In the genomic region with DNA sequence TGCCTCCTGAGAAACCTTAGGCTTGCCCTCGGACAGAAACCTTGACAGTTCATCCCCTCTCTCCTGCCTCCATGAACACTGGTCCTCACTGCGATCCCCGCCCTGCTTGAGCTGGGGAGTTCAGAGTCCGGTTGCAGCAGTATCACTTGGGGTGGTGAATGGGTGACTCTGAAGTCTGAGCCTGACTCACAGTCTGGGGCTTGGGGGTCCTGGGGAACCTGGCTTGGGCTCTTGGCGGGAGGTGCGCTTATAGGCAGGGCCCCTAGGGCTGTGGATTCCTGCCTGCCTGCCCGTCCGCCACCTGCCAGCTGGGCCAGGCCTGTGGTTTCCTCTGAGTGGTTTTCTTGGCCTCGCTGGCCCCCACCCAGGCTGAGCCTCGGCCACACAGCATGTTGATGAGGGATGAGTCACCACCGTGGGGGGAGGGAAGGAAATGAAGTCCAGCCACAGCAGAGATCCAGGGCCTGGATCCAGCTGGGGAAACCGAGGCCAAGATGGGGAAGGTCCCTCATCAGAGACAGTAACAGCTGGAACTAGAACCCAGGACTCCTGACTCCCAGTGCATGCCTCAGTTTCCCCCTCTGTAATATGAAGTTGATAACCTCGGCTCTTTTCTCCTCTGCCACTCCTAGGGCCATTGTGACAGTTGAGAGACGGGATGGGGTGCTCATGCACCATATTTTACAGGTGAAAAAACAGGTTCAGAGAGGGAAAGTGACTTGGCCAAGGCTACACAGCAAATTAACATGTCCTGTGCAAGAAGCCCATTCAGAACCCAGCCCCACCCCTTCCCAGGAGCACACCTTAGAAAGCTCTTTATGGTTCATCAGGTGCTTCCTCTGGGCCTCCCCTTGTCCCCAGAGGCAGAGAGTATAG, we compare ENCODE assay signal across 1 cellular context.
TF ChIP-seq lines count a peak whose summit lies in the region.

No MANE protein-coding gene starts in this region.

TF ChIP-seq in HEK293, 187 proteins besides CTCF, POLR2A, EP300 and RAD21 (continued from another document and continues in another):
- peak; percentile 98 for TF ChIP-seq ZIC2 (tag by site-specific recombination; IDR thresholded peaks at IDR 0.05)
- TF ChIP-seq GLI4 (tag by site-specific recombination; IDR thresholded peaks at IDR 0.05): no peak
- peak; percentile 85 for TF ChIP-seq KLF17 (tag by site-specific recombination; IDR thresholded peaks at IDR 0.05)
- TF ChIP-seq ZNF692 (tag by site-specific recombination; IDR thresholded peaks at IDR 0.05): peak; percentile 76
- TF ChIP-seq ZNF830 (tag by site-specific recombination; IDR thresholded peaks at IDR 0.05; ENCODE audit: low read depth): no peak
- no peak for TF ChIP-seq YY2 (tag by site-specific recombination; IDR thresholded peaks at IDR 0.05)
- TF ChIP-seq YY1 (tag by site-specific recombination; IDR thresholded peaks at IDR 0.05): no peak
- TF ChIP-seq ZNF404 (tag by site-specific recombination; IDR thresholded peaks at IDR 0.05): no peak
- no peak for TF ChIP-seq ZNF558 (tag by site-specific recombination; IDR thresholded peaks at IDR 0.05)
- TF ChIP-seq SCRT2 (tag by site-specific recombination; IDR thresholded peaks at IDR 0.05): peak; percentile 75
- TF ChIP-seq ZNF501 (tag by site-specific recombination; IDR thresholded peaks at IDR 0.05): no peak
- TF ChIP-seq ZSCAN4 (tag by site-specific recombination; IDR thresholded peaks at IDR 0.05): no peak
- no peak for TF ChIP-seq ZNF670 (tag by site-specific recombination; IDR thresholded peaks at IDR 0.05; ENCODE audit: low read depth)
- peak; percentile 61; the same call in 1 of the 2 replicates for TF ChIP-seq ZNF768 (tag by site-specific recombination; IDR thresholded peaks at IDR 0.05)
- TF ChIP-seq INSM2 (tag by site-specific recombination; IDR thresholded peaks at IDR 0.05): no peak
- no peak for TF ChIP-seq ZNF426 (tag by site-specific recombination; IDR thresholded peaks at IDR 0.05)
- no peak for TF ChIP-seq ZNF510 (tag by site-specific recombination; IDR thresholded peaks at IDR 0.05; ENCODE audit: insufficient replicate concordance)
- TF ChIP-seq ZNF548 (tag by site-specific recombination; IDR thresholded peaks at IDR 0.05): no peak
- no peak for TF ChIP-seq ZFP37 (tag by site-specific recombination; IDR thresholded peaks at IDR 0.05)
- TF ChIP-seq, protein P1, sequence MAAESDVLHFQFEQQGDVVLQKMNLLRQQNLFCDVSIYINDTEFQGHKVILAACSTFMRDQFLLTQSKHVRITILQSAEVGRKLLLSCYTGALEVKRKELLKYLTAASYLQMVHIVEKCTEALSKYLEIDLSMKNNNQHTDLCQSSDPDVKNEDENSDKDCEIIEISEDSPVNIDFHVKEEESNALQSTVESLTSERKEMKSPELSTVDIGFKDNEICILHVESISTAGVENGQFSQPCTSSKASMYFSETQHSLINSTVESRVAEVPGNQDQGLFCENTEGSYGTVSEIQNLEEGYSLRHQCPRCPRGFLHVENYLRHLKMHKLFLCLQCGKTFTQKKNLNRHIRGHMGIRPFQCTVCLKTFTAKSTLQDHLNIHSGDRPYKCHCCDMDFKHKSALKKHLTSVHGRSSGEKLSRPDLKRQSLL (tag by site-specific recombination; IDR thresholded peaks at IDR 0.05): no peak
- TF ChIP-seq, protein P2, sequence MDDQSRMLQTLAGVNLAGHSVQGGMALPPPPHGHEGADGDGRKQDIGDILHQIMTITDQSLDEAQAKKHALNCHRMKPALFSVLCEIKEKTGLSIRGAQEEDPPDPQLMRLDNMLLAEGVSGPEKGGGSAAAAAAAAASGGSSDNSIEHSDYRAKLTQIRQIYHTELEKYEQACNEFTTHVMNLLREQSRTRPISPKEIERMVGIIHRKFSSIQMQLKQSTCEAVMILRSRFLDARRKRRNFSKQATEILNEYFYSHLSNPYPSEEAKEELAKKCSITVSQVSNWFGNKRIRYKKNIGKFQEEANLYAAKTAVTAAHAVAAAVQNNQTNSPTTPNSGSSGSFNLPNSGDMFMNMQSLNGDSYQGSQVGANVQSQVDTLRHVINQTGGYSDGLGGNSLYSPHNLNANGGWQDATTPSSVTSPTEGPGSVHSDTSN (CRISPR knock-in tag; IDR thresholded peaks at IDR 0.05): no peak
- TF ChIP-seq ZSCAN23 (tag by site-specific recombination; IDR thresholded peaks at IDR 0.05): no peak
- TF ChIP-seq, protein P3, sequence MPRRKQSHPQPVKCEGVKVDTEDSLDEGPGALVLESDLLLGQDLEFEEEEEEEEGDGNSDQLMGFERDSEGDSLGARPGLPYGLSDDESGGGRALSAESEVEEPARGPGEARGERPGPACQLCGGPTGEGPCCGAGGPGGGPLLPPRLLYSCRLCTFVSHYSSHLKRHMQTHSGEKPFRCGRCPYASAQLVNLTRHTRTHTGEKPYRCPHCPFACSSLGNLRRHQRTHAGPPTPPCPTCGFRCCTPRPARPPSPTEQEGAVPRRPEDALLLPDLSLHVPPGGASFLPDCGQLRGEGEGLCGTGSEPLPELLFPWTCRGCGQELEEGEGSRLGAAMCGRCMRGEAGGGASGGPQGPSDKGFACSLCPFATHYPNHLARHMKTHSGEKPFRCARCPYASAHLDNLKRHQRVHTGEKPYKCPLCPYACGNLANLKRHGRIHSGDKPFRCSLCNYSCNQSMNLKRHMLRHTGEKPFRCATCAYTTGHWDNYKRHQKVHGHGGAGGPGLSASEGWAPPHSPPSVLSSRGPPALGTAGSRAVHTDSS (tag by site-specific recombination; IDR thresholded peaks at IDR 0.05): no peak
- TF ChIP-seq ZNF529 (tag by site-specific recombination; IDR thresholded peaks at IDR 0.05; ENCODE audit: insufficient replicate concordance): no peak
- TF ChIP-seq SALL2 (tag by site-specific recombination; IDR thresholded peaks at IDR 0.05; ENCODE audit: borderline replicate concordance): no peak
- TF ChIP-seq, protein P4, sequence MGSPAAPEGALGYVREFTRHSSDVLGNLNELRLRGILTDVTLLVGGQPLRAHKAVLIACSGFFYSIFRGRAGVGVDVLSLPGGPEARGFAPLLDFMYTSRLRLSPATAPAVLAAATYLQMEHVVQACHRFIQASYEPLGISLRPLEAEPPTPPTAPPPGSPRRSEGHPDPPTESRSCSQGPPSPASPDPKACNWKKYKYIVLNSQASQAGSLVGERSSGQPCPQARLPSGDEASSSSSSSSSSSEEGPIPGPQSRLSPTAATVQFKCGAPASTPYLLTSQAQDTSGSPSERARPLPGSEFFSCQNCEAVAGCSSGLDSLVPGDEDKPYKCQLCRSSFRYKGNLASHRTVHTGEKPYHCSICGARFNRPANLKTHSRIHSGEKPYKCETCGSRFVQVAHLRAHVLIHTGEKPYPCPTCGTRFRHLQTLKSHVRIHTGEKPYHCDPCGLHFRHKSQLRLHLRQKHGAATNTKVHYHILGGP (tag by site-specific recombination; IDR thresholded peaks at IDR 0.05): no peak
- no peak for TF ChIP-seq ZNF292 (tag by site-specific recombination; IDR thresholded peaks at IDR 0.05; ENCODE audit: borderline replicate concordance, low read depth)
- TF ChIP-seq ZNF488 (tag by site-specific recombination; IDR thresholded peaks at IDR 0.05): no peak
- no peak for TF ChIP-seq ZNF10 (tag by site-specific recombination; IDR thresholded peaks at IDR 0.05)
- TF ChIP-seq ZNF184 (tag by site-specific recombination; IDR thresholded peaks at IDR 0.05): no peak
- TF ChIP-seq SP7 (tag by site-specific recombination; IDR thresholded peaks at IDR 0.05): peak; percentile 82
- TF ChIP-seq ZNF626 (tag by site-specific recombination; IDR thresholded peaks at IDR 0.05): no peak
- TF ChIP-seq KLF7 (tag by site-specific recombination; IDR thresholded peaks at IDR 0.05; ENCODE audit: borderline replicate concordance): no peak
- 0 out of 2 replicates have a peak, but pooled peaks have one; percentile 18 for TF ChIP-seq ZNF366 (tag by site-specific recombination; conservative IDR thresholded peaks at IDR 0.05)
- TF ChIP-seq ZNF19 (tag by site-specific recombination; IDR thresholded peaks at IDR 0.05; ENCODE audit: low read depth): no peak
- no peak for TF ChIP-seq ZNF174 (tag by site-specific recombination; IDR thresholded peaks at IDR 0.05)
- no peak for TF ChIP-seq ZNF280C (tag by site-specific recombination; IDR thresholded peaks at IDR 0.05)
- no peak for TF ChIP-seq ZNF76 (tag by site-specific recombination; IDR thresholded peaks at IDR 0.05; ENCODE audit: borderline replicate concordance, low read depth)
- TF ChIP-seq ZNF335 (tag by site-specific recombination; conservative IDR thresholded peaks at IDR 0.05): peak; percentile 81
- TF ChIP-seq ZNF311 (tag by site-specific recombination; IDR thresholded peaks at IDR 0.05; ENCODE audit: borderline replicate concordance): no peak
- no peak for TF ChIP-seq MEIS1 (CRISPR knock-in tag; IDR thresholded peaks at IDR 0.05; ENCODE audit: borderline replicate concordance)
- TF ChIP-seq, protein P5, sequence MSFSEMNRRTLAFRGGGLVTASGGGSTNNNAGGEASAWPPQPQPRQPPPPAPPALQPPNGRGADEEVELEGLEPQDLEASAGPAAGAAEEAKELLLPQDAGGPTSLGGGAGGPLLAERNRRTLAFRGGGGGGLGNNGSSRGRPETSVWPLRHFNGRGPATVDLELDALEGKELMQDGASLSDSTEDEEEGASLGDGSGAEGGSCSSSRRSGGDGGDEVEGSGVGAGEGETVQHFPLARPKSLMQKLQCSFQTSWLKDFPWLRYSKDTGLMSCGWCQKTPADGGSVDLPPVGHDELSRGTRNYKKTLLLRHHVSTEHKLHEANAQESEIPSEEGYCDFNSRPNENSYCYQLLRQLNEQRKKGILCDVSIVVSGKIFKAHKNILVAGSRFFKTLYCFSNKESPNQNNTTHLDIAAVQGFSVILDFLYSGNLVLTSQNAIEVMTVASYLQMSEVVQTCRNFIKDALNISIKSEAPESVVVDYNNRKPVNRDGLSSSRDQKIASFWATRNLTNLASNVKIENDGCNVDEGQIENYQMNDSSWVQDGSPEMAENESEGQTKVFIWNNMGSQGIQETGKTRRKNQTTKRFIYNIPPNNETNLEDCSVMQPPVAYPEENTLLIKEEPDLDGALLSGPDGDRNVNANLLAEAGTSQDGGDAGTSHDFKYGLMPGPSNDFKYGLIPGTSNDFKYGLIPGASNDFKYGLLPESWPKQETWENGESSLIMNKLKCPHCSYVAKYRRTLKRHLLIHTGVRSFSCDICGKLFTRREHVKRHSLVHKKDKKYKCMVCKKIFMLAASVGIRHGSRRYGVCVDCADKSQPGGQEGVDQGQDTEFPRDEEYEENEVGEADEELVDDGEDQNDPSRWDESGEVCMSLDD (tag by site-specific recombination; IDR thresholded peaks at IDR 0.05): peak; percentile 44; the same call in 1 of the 2 replicates
